In genomic region chr5:78483809-78484521, GRCh38 we compare ENCODE assay signal across 8 cellular contexts.
DNase-seq lines count a peak whose midpoint lies in the region; ATAC-seq and TF ChIP-seq lines count a peak whose summit lies in the region.

No MANE protein-coding gene starts in this region.

- intact Hi-C loops in left cardiac atrium (cut with DNase I) = no loop called here
- intact Hi-C loops in colonic mucosa (cut with DNase I) = no loop called here

- H3K27me3 Mint-ChIP-seq in naive thymus-derived CD8-positive, alpha-beta T cell = no peaks in the 10 kb centered on the region

- peak overlapping the region in 1 of 10 donors; percentile 20 for H3K27ac Mint-ChIP-seq in naive thymus-derived CD8-positive, alpha-beta T cell

- no peak overlapping the region for H3K27ac ChIP-seq in colonic mucosa

- no peaks in the 10 kb centered on the region for H3K36me3 ChIP-seq in colonic mucosa

- ATAC-seq in GM18858 (IDR thresholded peaks at IDR 0.05; ENCODE audit: unreplicated experiment) (peak; percentile 73), HG02973 (IDR thresholded peaks at IDR 0.05; ENCODE audit: unreplicated experiment) (peak; percentile 71), left cardiac atrium (peak; percentile 50 to 90)
- no peak for ATAC-seq in naive thymus-derived CD8-positive, alpha-beta T cell

- no peaks in the 10 kb centered on the region for H3K4me1 ChIP-seq in colonic mucosa

- no peaks in the 10 kb centered on the region for H3K27me3 ChIP-seq in colonic mucosa

- H3K9ac ChIP-seq in colonic mucosa (ENCODE audit: low read depth in 2 of 2, low read length in 2 of 2) = no peak overlapping the region

- H3K4me1 Mint-ChIP-seq in naive thymus-derived CD8-positive, alpha-beta T cell = peaks cover 7 to 20% (median 13%) of the 10 kb centered on the region in 4 donors

- peak; percentile 99 for DNase-seq in SIG-M5 (lab: John Stamatoyannopoulos, UW)
- DNase-seq in left cardiac atrium = peak; percentile 31
- DNase-seq in stimulated activated CD4-positive, alpha-beta T cell treated with anti-CD3 and anti-CD28 coated beads, Interleukin-1b, Interleukin-23, amount 100 ng/mL, for 48 hours = no peak
- DNase-seq in activated CD4-positive, CD25-positive, alpha-beta regulatory T cell (lab: John Stamatoyannopoulos, UW) = no peak
- DNase-seq in colonic mucosa = no peak
- DNase-seq in naive thymus-derived CD8-positive, alpha-beta T cell = no peak

- no peaks in the 10 kb centered on the region for H3K9me3 Mint-ChIP-seq in naive thymus-derived CD8-positive, alpha-beta T cell

- no peaks in the 10 kb centered on the region for H3K9me3 ChIP-seq in colonic mucosa

- no peak overlapping the region for H3K4me3 Mint-ChIP-seq in naive thymus-derived CD8-positive, alpha-beta T cell

- POLR2A ChIA-PET in naive thymus-derived CD8-positive, alpha-beta T cell (lab: Charles Lee) = no interaction called here

- H3K36me3 Mint-ChIP-seq in naive thymus-derived CD8-positive, alpha-beta T cell = peaks cover 0 to 23% (median 12%) of the 10 kb centered on the region in 3 donors

- H3K4me3 ChIP-seq in colonic mucosa = no peak overlapping the region

- no peak for TF ChIP-seq CTCF in colonic mucosa (IDR thresholded peaks at IDR 0.05)

Comparison
In these comparisons a context has a peak if more than half of its experiments do, and no peak if none do; other contexts are left out.
1. ATAC-seq: peak in GM18858 (single experiment), HG02973 (single experiment) and left cardiac atrium (2 of 2); none in naive thymus-derived CD8-positive, alpha-beta T cell (0 of 2).
2. DNase-seq: peak in SIG-M5 (single experiment) and left cardiac atrium (single experiment); none in stimulated activated CD4-positive, alpha-beta T cell treated with anti-CD3 and anti-CD28 coated beads, Interleukin-1b, Interleukin-23, amount 100 ng/mL, for 48 hours (single experiment), activated CD4-positive, CD25-positive, alpha-beta regulatory T cell (0 of 4), colonic mucosa (single experiment) and naive thymus-derived CD8-positive, alpha-beta T cell (0 of 10).